23 cellular contexts compared by ENCODE assay signal in the genomic region with DNA sequence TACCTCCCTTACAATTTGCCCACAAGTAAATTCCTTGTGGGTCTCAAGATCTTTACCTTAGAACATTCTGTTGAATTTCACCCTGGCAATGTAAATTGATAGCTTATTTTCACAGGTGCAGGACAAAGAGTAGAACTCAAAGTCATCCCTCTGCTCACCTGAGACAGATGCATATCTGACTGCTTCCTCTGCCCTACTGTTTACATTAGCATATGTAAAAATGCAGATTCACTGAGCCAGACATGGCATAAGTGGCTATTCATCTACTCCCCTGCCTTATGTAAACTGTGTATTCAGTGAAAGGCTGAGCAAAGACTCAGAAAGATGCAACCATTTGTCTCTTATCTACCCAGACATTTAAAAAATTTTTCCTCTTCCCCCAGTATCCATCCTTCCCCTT.
"Had no signal": no experiment of that assay in that cellular context is flagged by ENCODE, and none has a peak within 500 bp of the region (broad histone marks: within the 10 kb centered on the region; RNA-seq: fewer than 3 reads in every experiment).

No MANE protein-coding gene starts in this region.

- DNase-seq: activated B cell treated with CpG ODN at 0.5 μM for 24 hours; activated CD4-positive, alpha-beta T cell treated with anti-CD3 and anti-CD28 coated beads for 1 hour; activated CD4-positive, alpha-beta T cell treated with anti-CD3 and anti-CD28 coated beads, Interleukin-2, amount 10 ng/mL, durations not matched to agents 24 days and 14 days; activated CD4-positive, alpha-beta T cell treated with anti-CD3 and anti-CD28 coated beads, Interleukin-2, amount 50 U/mL, for 48 hours; activated effector memory CD4-positive, alpha-beta T cell treated with anti-CD3 and anti-CD28 coated beads, Interleukin-2, amount 50 U/mL, for 16 hours; activated naive CD4-positive, alpha-beta T cell treated with Interleukin-2 at 50 U/mL for 16 hours; activated naive CD8-positive, alpha-beta T cell treated with anti-CD3 and anti-CD28 coated beads for 36 hours; activated T-cell treated with anti-CD3 and anti-CD28 coated beads, Interleukin-2, amount 50 U/mL, for 4 hours; brain microvascular endothelial cell; Karpas-422; MM.1S; NCI-H1105; NCI-H1436; NCI-H1694 treated with DMSO at 0.1 percent for 48 hours; NCI-H2029 treated with DMSO at 0.1 percent for 48 hours; NCI-H2171 treated with DMSO at 0.1 percent for 48 hours; NCI-H226; PC-3; T-cell; T-helper 2 cell; T1000 had no signal

- H3K36me3 ChIP-seq: brain microvascular endothelial cell, cardiac muscle cell had no signal

- H3K4me3 ChIP-seq: cardiac muscle cell, SK-N-MC had no signal

- H3K27ac ChIP-seq: brain microvascular endothelial cell, cardiac muscle cell, SK-N-MC had no signal

- ATAC-seq: activated T-cell treated with anti-CD3 and anti-CD28 coated beads, Interleukin-2, amount 50 U/mL, for 4 hours; PC-3; T-cell had no signal
